Comparison of ENCODE assay signal across 8 cellular contexts in the genomic region with DNA sequence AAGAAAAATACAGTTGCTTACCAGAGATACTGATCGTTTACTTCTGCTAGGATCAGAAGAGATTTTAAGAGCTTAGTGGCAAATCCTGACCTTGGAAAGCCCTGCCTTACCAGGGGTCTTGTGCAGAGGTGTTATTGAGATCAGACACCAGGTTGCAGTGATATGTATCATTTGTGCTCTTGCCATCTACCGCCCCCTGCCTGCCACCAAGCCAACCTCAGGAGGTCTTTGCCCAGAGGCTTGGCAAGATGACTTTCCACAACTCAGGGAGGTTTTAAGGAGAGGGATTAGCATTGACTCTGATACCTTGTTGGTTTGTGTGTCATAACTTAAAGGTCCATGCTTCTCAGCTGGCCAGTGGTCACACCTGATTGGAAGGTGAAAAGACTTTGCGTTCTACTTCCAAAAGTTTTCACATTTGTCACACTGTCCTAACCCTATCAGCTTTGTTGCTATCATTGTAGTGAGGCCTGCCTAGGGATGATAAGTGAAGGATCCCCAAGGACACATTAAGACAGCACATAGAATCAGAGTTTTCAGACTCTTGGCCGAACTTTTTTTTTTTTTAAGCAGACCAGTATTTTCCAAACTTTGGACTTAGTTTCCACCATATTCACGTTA. TPM values are rescaled to one million over a fixed set of nuclear protein-coding genes. Genes with fewer than 3 reads are reported as not detected.
DNase-seq lines count a peak whose midpoint lies in the region; ATAC-seq, FAIRE-seq and TF ChIP-seq lines count a peak whose summit lies in the region.

No MANE protein-coding gene starts in this region.

- TF ChIP-seq EP300 in A549 (IDR thresholded peaks at IDR 0.05) = no peak

- peaks cover 8% of the 10 kb centered on the region for H3K4me1 Mint-ChIP-seq in activated naive CD4-positive, alpha-beta T cell treated with anti-CD3 and anti-CD28 coated beads, Interleukin-2, amount 10 ng/mL, durations not matched to agents 7 days and 5 days

- POLR2A ChIA-PET in A549 (lab: Yijun Ruan, JAX) = no interaction called here

- no peak overlapping the region for H3K4me3 Mint-ChIP-seq in activated naive CD4-positive, alpha-beta T cell treated with anti-CD3 and anti-CD28 coated beads, Interleukin-2, amount 10 ng/mL, durations not matched to agents 7 days and 5 days

- H3K4me3 ChIP-seq in A549 = no peak overlapping the region

- TF ChIP-seq CTCF in A549 (IDR thresholded peaks at IDR 0.05) = peak; percentile 66

- H3K9me3 ChIP-seq in A549 = no peaks in the 10 kb centered on the region

- 57% methylated on average over 4 of the region's 5 CpGs for WGBS in A549 (ENCODE audit: missing lambda C conversion rate)

- no peak overlapping the region for H3K4me2 ChIP-seq in A549

- H3K27ac Mint-ChIP-seq in activated naive CD4-positive, alpha-beta T cell treated with anti-CD3 and anti-CD28 coated beads, Interleukin-2, amount 10 ng/mL, durations not matched to agents 7 days and 5 days = no peak overlapping the region

- H3K4me1 ChIP-seq in A549 = no peaks in the 10 kb centered on the region

- CTCF ChIA-PET in A549 (lab: Yijun Ruan, JAX) = interaction anchor here (0.7 to 4.6 kb wide), 24 partner anchors 9 to 628 kb away, joined by 3 to 70 read pairs (median 4); no protein-coding TSS in a partner anchor
- CTCF ChIA-PET in activated naive CD4-positive, alpha-beta T cell treated with anti-CD3 and anti-CD28 coated beads, Interleukin-2, amount 10 ng/mL, durations not matched to agents 7 days and 5 days (lab: Charles Lee) = interaction anchor here (0.7 to 4.8 kb wide), 15 partner anchors 8 to 323 kb away, joined by 3 to 79 read pairs (median 6); no protein-coding TSS in a partner anchor

- H3K9me3 Mint-ChIP-seq in activated naive CD4-positive, alpha-beta T cell treated with anti-CD3 and anti-CD28 coated beads, Interleukin-2, amount 10 ng/mL, durations not matched to agents 7 days and 5 days = no peaks in the 10 kb centered on the region

- intact Hi-C loops in left cardiac atrium (cut with DNase I) = no loop called here

- H3K27ac ChIP-seq in A549 = no peak overlapping the region

- DNase-seq in A549 (ENCODE audit: low read depth in 1 of 2, low spot score in 1 of 2) (peak; percentile 51 to 69), SHP77 treated with DMSO at 0.1 percent for 48 hours (lab: John Stamatoyannopoulos, UW) (peak; percentile 48), left cardiac atrium (peak; percentile 60), NCI-H1105 (lab: John Stamatoyannopoulos, UW) (no peak)
- DNase-seq in activated naive CD4-positive, alpha-beta T cell treated with anti-CD3 and anti-CD28 coated beads, Interleukin-2, amount 10 ng/mL, durations not matched to agents 7 days and 5 days = peak; percentile 75
- DNase-seq in stimulated activated CD4-positive, alpha-beta T cell treated with anti-CD3 and anti-CD28 coated beads, Interleukin-1b, Interleukin-23, amount 100 ng/mL, for 48 hours = peak; percentile 57

- TF ChIP-seq POLR2A in A549 (IDR thresholded peaks at IDR 0.05; ENCODE audit: low read length) = no peak

- peak; percentile 75 to 80 for TF ChIP-seq RAD21 in A549 (conservative IDR thresholded peaks at IDR 0.05 in 1 of 2, IDR thresholded peaks at IDR 0.05 in 1 of 2)

- no peaks in the 10 kb centered on the region for H3K36me3 Mint-ChIP-seq in activated naive CD4-positive, alpha-beta T cell treated with anti-CD3 and anti-CD28 coated beads, Interleukin-2, amount 10 ng/mL, durations not matched to agents 7 days and 5 days

- FAIRE-seq in A549 (lab: Jason Lieb, UNC) = no peak

- H3K27me3 Mint-ChIP-seq in activated naive CD4-positive, alpha-beta T cell treated with anti-CD3 and anti-CD28 coated beads, Interleukin-2, amount 10 ng/mL, durations not matched to agents 7 days and 5 days = no peaks in the 10 kb centered on the region

- ATAC-seq in A549 = peak; percentile 99 to 100
- peak; percentile 49 for ATAC-seq in GM18858 (IDR thresholded peaks at IDR 0.05; ENCODE audit: unreplicated experiment)
- ATAC-seq in HG03280 (IDR thresholded peaks at IDR 0.05; ENCODE audit: unreplicated experiment) = peak; percentile 90
- ATAC-seq in left cardiac atrium = peak; percentile 75 to 84

TF ChIP-seq in A549, 52 proteins besides CTCF, POLR2A, EP300 and RAD21:
- TF ChIP-seq SMC3 (IDR thresholded peaks at IDR 0.05) (peak; percentile 80), RNF2 (IDR thresholded peaks at IDR 0.05; ENCODE audit: borderline replicate concordance, low read depth) (no peak)

RNA-seq across cellular contexts. Expression of a gene that starts 46.2 kb away (rescaled TPM):
- 17.1 and 27.4 TPM in 2 replicates for polyA plus RNA-seq in A549 (2011; rRNA removed)
- 7.0 and 8.4 TPM in 2 replicates for polyA plus RNA-seq in A549 (2012; cell fraction: cytosol; rRNA removed)
- 8.2 and 10.0 TPM in 2 replicates for polyA plus RNA-seq in A549 (2012; cell fraction: nucleus; rRNA removed)
- polyA plus RNA-seq in A549 (2017; fragmentation: RNase III; extraction: RNeasy Plus Mini Kit Qiagen cat#74134 plus additional on column Dnase treatment) = 11.2 to 13.8 TPM (median 13.2 TPM) in 3 replicates
- 26.8 and 30.3 TPM in 2 replicates for polyA minus RNA-seq in A549 (2011; rRNA and poly(A)+ RNA removed)
- 100 to 1,000 TPM; 110 to 142 TPM for total RNA-seq in left cardiac atrium

Comparison
In these comparisons a context has a peak if more than half of its experiments do, and no peak if none do; other contexts are left out.
1. ATAC-seq: peak in every context shown above with its lines; median percentile 100 in A549; 90 in HG03280; 80 in left cardiac atrium; 49 in GM18858.